In the genomic region with DNA sequence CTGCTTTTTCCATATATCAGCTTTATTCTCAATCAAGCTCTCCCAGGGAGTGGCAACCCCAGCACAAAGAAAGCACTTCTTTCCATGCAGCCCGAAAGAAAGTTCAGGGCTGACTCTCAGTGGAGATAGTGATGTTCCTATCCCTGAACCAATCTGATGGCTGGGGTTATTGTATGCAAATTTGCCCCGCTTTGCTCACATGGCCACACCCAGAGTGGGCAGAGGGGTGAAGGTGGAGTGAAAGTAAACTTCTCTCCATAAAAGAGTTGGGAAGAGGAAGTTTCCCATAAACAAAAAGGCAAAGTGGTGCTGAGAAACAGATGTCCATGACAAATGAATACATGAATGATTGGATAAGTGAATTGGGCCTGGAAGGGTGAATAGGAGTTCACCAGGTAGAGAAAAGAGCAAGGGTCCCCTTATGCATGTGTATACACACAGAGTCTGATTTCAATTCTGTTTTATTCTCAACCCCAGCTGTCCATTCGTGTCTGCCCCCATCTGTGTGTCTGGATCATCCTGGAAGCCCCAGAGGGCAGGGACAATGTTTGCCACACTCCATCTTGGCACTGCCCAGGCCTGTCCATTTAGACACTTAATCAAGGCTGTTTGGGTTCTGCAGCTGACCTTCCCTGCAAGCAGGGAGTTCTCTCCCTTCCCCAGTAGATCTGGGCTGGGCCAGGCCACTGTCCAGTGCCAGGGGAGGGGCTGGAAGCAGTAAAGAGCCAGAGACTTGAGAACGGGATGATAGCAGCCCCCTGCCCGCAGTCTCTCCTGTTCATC, we compare ENCODE assay signal across 13 cellular contexts. TPM values are rescaled to one million over a fixed set of nuclear protein-coding genes. Genes with fewer than 3 reads are reported as not detected.
DNase-seq lines count a peak whose midpoint lies in the region; ATAC-seq and TF ChIP-seq lines count a peak whose summit lies in the region.
"Had no signal": no experiment of that assay in that cellular context is flagged by ENCODE, and none has a peak within 500 bp of the region (broad histone marks: within the 10 kb centered on the region; RNA-seq: fewer than 3 reads in every experiment).

No MANE protein-coding gene starts in this region.

- no peak overlapping the region for H3K9ac ChIP-seq in SK-N-SH
- no peak overlapping the region for H3K9ac ChIP-seq in neural progenitor cell

- H3K4me1 ChIP-seq in SK-N-SH (ENCODE audit: control insufficient read depth in 1 of 2, insufficient read depth in 2 of 2, low read depth in 1 of 2, low read length in 1 of 2) (peaks cover 0 to 30% of the 10 kb centered on the region in 2 experiments; a peak in 1 of 4 replicates), neural progenitor cell (peaks cover 9% of the 10 kb centered on the region)

- DNase-seq in CD1c-positive myeloid dendritic cell (ENCODE audit: extremely low spot score), result peak; percentile 18
- DNase-seq in SK-N-SH, result peak; percentile 70
- no peak for DNase-seq in endothelial cell (ENCODE audit: low spot score)
- DNase-seq in nephron progenitor cell, result no peak
- no peak for DNase-seq in neural progenitor cell (ENCODE audit: low spot score)
- DNase-seq: CD4-positive, CD25-positive, alpha-beta regulatory T cell; DMS 273 treated with DMSO at 0.1 percent for 48 hours; H9 had no signal

- no peaks in the 10 kb centered on the region for H3F3A ChIP-seq in SK-N-SH (replicated peaks; ENCODE audit: insufficient read depth)
- peaks cover 6% of the 10 kb centered on the region for H3F3A ChIP-seq in neural progenitor cell (ENCODE audit: low read depth)

- H3K9me3 Mint-ChIP-seq in endothelial cell (ENCODE audit: unreplicated experiment), result no peaks in the 10 kb centered on the region
- no peaks in the 10 kb centered on the region for H3K9me3 Mint-ChIP-seq in nephron progenitor cell
- H3K9me3 Mint-ChIP-seq in neural progenitor cell, result no peaks in the 10 kb centered on the region
- H3K9me3 Mint-ChIP-seq: GM23338 had no signal

- H3K27ac Mint-ChIP-seq in endothelial cell (ENCODE audit: unreplicated experiment) (peak overlapping the region; percentile 20), nephron progenitor cell (peak overlapping the region; percentile 24), neural progenitor cell (no peak overlapping the region)
- H3K27ac Mint-ChIP-seq: CD4-positive, CD25-positive, alpha-beta regulatory T cell; GM23338; H9 had no signal

- H3K9me3 ChIP-seq in SK-N-SH (no peaks in the 10 kb centered on the region), neural progenitor cell (ENCODE audit: low read depth) (no peaks in the 10 kb centered on the region)

- ATAC-seq in HG03135 (IDR thresholded peaks at IDR 0.05; ENCODE audit: unreplicated experiment) (no peak), GM19397 (IDR thresholded peaks at IDR 0.05; ENCODE audit: unreplicated experiment) (no peak)
- ATAC-seq: GM12878, GM23338 had no signal

- no peaks in the 10 kb centered on the region for H3K36me3 Mint-ChIP-seq in endothelial cell (ENCODE audit: low read depth, unreplicated experiment)
- no peaks in the 10 kb centered on the region for H3K36me3 Mint-ChIP-seq in nephron progenitor cell (ENCODE audit: low read depth)
- H3K36me3 Mint-ChIP-seq in neural progenitor cell, result no peaks in the 10 kb centered on the region

- TF ChIP-seq EP300 in SK-N-SH (IDR thresholded peaks at IDR 0.05; ENCODE audit: borderline replicate concordance in 1 of 2, low read depth in 1 of 2, low read length in 1 of 2), result peak in 1 of 2 experiments; percentile 73; a peak in 2 of 4 replicates

- no peaks in the 10 kb centered on the region for H3K79me2 ChIP-seq in SK-N-SH (ENCODE audit: insufficient read depth)
- H3K79me2 ChIP-seq in neural progenitor cell (ENCODE audit: low read depth), result no peaks in the 10 kb centered on the region

- H3K4me3 Mint-ChIP-seq in endothelial cell (ENCODE audit: unreplicated experiment), result no peak overlapping the region
- H3K4me3 Mint-ChIP-seq in nephron progenitor cell, result no peak overlapping the region
- H3K4me3 Mint-ChIP-seq in neural progenitor cell, result no peak overlapping the region
- H3K4me3 Mint-ChIP-seq: CD4-positive, CD25-positive, alpha-beta regulatory T cell; GM23338; H9 had no signal

- 66% methylated on average over 5 of the region's 5 CpGs for WGBS in SK-N-SH (ENCODE audit: low lambda C conversion rate)

- H2AFZ ChIP-seq in SK-N-SH (ENCODE audit: low read depth), result no peak overlapping the region
- H2AFZ ChIP-seq in neural progenitor cell (replicated peaks), result no peak overlapping the region
- H2AFZ ChIP-seq: GM23338 had no signal

- CTCF ChIA-PET in SK-N-SH (lab: Yijun Ruan, JAX), result interaction anchor here (0.8 to 28.6 kb wide), 8 partner anchors 10 to 88 kb away, joined by 3 to 453 read pairs (median 38); partner anchors contain the start of gene NGFR

- H3K36me3 ChIP-seq in SK-N-SH (replicated peaks in 1 of 2; ENCODE audit: control insufficient read depth in 1 of 2, insufficient read depth in 2 of 2, low read length in 1 of 2), result no peaks in the 10 kb centered on the region
- H3K36me3 ChIP-seq in neural progenitor cell, result no peaks in the 10 kb centered on the region

- TF ChIP-seq RAD21 in SK-N-SH (IDR thresholded peaks at IDR 0.05; ENCODE audit: low read length), result 0 out of 2 replicates have a peak, but pooled peaks have one; percentile 5

- peak overlapping the region in 1 of 2 experiments; percentile 67; a peak in 1 of 4 replicates for H3K27ac ChIP-seq in SK-N-SH (ENCODE audit: low read depth in 2 of 2, low read length in 1 of 2)
- no peak overlapping the region for H3K27ac ChIP-seq in neural progenitor cell
- H3K27ac ChIP-seq: 22Rv1 had no signal

- TF ChIP-seq CTCF in SK-N-SH (IDR thresholded peaks at IDR 0.05) (no peak), endothelial cell (IDR thresholded peaks at IDR 0.05; ENCODE audit: unreplicated experiment) (no peak), nephron progenitor cell (IDR thresholded peaks at IDR 0.05) (no peak), neural progenitor cell (IDR thresholded peaks at IDR 0.05) (no peak)

- H3K4me3 ChIP-seq in SK-N-SH (ENCODE audit: low read depth in 2 of 2, low read length in 1 of 2), result no peak overlapping the region
- no peak overlapping the region for H3K4me3 ChIP-seq in neural progenitor cell
- H3K4me3 ChIP-seq: GM12878, GM23338 had no signal

- POLR2A ChIA-PET in SK-N-SH (lab: Yijun Ruan, JAX), result interaction anchor here (1.8 to 2.4 kb wide), 2 partner anchors 10 to 14 kb away, joined by 4 to 12 read pairs; partner anchors contain the start of gene NGFR

- H3K4me1 Mint-ChIP-seq in endothelial cell (ENCODE audit: unreplicated experiment) (peaks cover 20% of the 10 kb centered on the region), nephron progenitor cell (peaks cover 46% of the 10 kb centered on the region), neural progenitor cell (peaks cover 29% of the 10 kb centered on the region)
- H3K4me1 Mint-ChIP-seq: CD4-positive, CD25-positive, alpha-beta regulatory T cell had no signal

- H4K20me1 ChIP-seq in SK-N-SH (ENCODE audit: insufficient read depth) (no peaks in the 10 kb centered on the region), neural progenitor cell (ENCODE audit: low read depth) (no peaks in the 10 kb centered on the region)

- H3K27me3 ChIP-seq in SK-N-SH (ENCODE audit: insufficient read depth) (peaks cover 86% of the 10 kb centered on the region), neural progenitor cell (peaks cover 10% of the 10 kb centered on the region)

- H3K4me2 ChIP-seq in SK-N-SH, result no peak overlapping the region
- no peak overlapping the region for H3K4me2 ChIP-seq in neural progenitor cell
- H3K4me2 ChIP-seq: GM23338 had no signal

- no peaks in the 10 kb centered on the region for H3K9me2 ChIP-seq in SK-N-SH

- peaks cover 17% of the 10 kb centered on the region for H3K27me3 Mint-ChIP-seq in endothelial cell (ENCODE audit: unreplicated experiment)
- H3K27me3 Mint-ChIP-seq in nephron progenitor cell (ENCODE audit: low read depth, poor library complexity), result peaks cover 69% of the 10 kb centered on the region
- H3K27me3 Mint-ChIP-seq in neural progenitor cell (ENCODE audit: insufficient read depth, low read depth), result peaks cover 36% of the 10 kb centered on the region

TF ChIP-seq in SK-N-SH, 30 proteins besides CTCF, POLR2A, EP300 and RAD21:
- no peak for TF ChIP-seq IRF3 (IDR thresholded peaks at IDR 0.05; ENCODE audit: low read depth, low read length)
- peak; percentile 69 for TF ChIP-seq RCOR1 (IDR thresholded peaks at IDR 0.05; ENCODE audit: low read length)
- no peak for TF ChIP-seq SIN3A (IDR thresholded peaks at IDR 0.05; ENCODE audit: borderline replicate concordance, low read depth, low read length)
- peak; percentile 52 for TF ChIP-seq CHD2 (IDR thresholded peaks at IDR 0.05; ENCODE audit: low read length, partially characterized antibody)

RNA-seq across cellular contexts. Expression of gene NGFR, which starts 14.1 kb away (rescaled TPM):
- polyA plus RNA-seq in SK-N-SH (2012; rRNA removed), result 0.44 and 0.76 TPM in 2 replicates
- 0.37 and 0.59 TPM in 2 replicates for polyA plus RNA-seq in SK-N-SH (2012; cell fraction: cytosol; rRNA removed)
- polyA plus RNA-seq in SK-N-SH (2012; cell fraction: nucleus; rRNA removed), result 0.52 and 0.66 TPM in 2 replicates
- 4.5 TPM for total RNA-seq in endothelial cell (ENCODE audit: unreplicated experiment)
- 6.6 and 18.4 TPM in 2 replicates for total RNA-seq in neural progenitor cell (ENCODE audit: low replicate concordance)
- polyA plus RNA-seq: CD4-positive, CD25-positive, alpha-beta regulatory T cell had no signal

Comparison
In these comparisons a context has a peak if more than half of its experiments do, and no peak if none do; other contexts are left out.
1. DNase-seq: peak in CD1c-positive myeloid dendritic cell (single experiment) and SK-N-SH (single experiment); none in endothelial cell (single experiment), nephron progenitor cell (single experiment) and neural progenitor cell (single experiment).